9 cellular contexts compared by ENCODE assay signal in the genomic region with DNA sequence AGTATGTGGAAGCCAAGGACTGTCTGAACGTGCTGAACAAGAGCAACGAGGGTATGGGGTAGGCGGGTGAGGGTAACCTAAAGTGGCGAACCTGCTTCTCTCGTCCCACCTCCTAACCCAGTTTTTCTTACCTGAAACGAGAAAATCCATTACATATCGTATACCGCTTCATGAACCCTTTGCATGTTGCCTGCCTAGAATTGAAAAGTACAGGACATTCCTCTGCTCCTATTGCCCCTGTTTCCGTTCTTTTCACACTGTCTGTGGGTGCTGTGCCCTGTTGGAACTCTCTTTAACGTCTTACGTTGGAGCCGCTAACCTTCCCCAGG. TPM values are rescaled to one million over a fixed set of nuclear protein-coding genes. Genes with fewer than 3 reads are reported as not detected.
DNase-seq lines count a peak whose midpoint lies in the region; ATAC-seq, FAIRE-seq and TF ChIP-seq lines count a peak whose summit lies in the region.
"Had no signal": no experiment of that assay in that cellular context is flagged by ENCODE, and none has a peak within 500 bp of the region (broad histone marks: within the 10 kb centered on the region; RNA-seq: fewer than 3 reads in every experiment).

No MANE protein-coding gene starts in this region.

- H3K36me3 ChIP-seq in BLaER1 = peaks cover 56% of the 10 kb centered on the region
- peaks cover 65% of the 10 kb centered on the region for H3K36me3 ChIP-seq in OCI-LY7 (ENCODE audit: insufficient read depth, low read length)
- no peaks in the 10 kb centered on the region for H3K36me3 ChIP-seq in endocrine pancreas (ENCODE audit: control insufficient read depth, insufficient read depth, low read length)
- no peaks in the 10 kb centered on the region for H3K36me3 ChIP-seq in neural cell (ENCODE audit: insufficient read depth, low read length)

- peaks cover 42% of the 10 kb centered on the region for H3K4me1 ChIP-seq in BLaER1
- peaks cover 28% of the 10 kb centered on the region for H3K4me1 ChIP-seq in OCI-LY7 (ENCODE audit: insufficient read depth, low read length, poor library complexity, severe bottlenecking)
- no peaks in the 10 kb centered on the region for H3K4me1 ChIP-seq in endocrine pancreas (ENCODE audit: control insufficient read depth, insufficient read depth, low read length)

- POLR2A ChIA-PET in OCI-LY7 (lab: Charles Lee) = interaction anchor here (0.7 to 2.4 kb wide), 11 partner anchors 16 to 217 kb away, joined by 3 to 17 read pairs (median 4); partner anchors contain the start of genes AAAS, CSAD, ESPL1 and SPRYD3

- DNase-seq in OCI-LY7 (ENCODE audit: low spot score) (no peak), urothelium cell line (ENCODE audit: low spot score) (no peak), T-helper 9 cell (no peak), retina (no peak)

- TF ChIP-seq RAD21 in neural cell (conservative IDR thresholded peaks at IDR 0.05) = no peak

- peak overlapping the region; percentile 77 for H2AFZ ChIP-seq in OCI-LY7 (ENCODE audit: low read length)
- peak overlapping the region; percentile 81 for H2AFZ ChIP-seq in neural cell (ENCODE audit: low read depth, low read length)

- FAIRE-seq in urothelium cell line (lab: Jason Lieb, UNC) = no peak

- TF ChIP-seq CTCF in OCI-LY7 (conservative IDR thresholded peaks at IDR 0.05; ENCODE audit: low read length) = no peak
- TF ChIP-seq CTCF in neural cell (IDR thresholded peaks at IDR 0.05; ENCODE audit: poor library complexity, severe bottlenecking) = no peak

- intact Hi-C loops in OCI-LY7 (cut with micrococcal nuclease; ENCODE audit: unreplicated experiment) = loop anchor here (1.0 to 2.0 kb wide), 3 partner anchors 25 to 43 kb away; partner anchors contain the start of genes AAAS and ESPL1

- peaks cover 3% of the 10 kb centered on the region for H3F3A ChIP-seq in neural cell (ENCODE audit: insufficient read depth, low read length, poor library complexity, severe bottlenecking)

- no peak for ATAC-seq in HG03175 (IDR thresholded peaks at IDR 0.05; ENCODE audit: unreplicated experiment)

- H3K9me2 ChIP-seq in OCI-LY7 (ENCODE audit: insufficient read depth, low read length) = no peaks in the 10 kb centered on the region
- no peaks in the 10 kb centered on the region for H3K9me2 ChIP-seq in neural cell (ENCODE audit: insufficient read depth, low read length)

- H3K9ac ChIP-seq in BLaER1 (peak overlapping the region; percentile 88), endocrine pancreas (ENCODE audit: control insufficient read depth, insufficient read depth, low read length) (peak overlapping the region; percentile 95), neural cell (ENCODE audit: low read length) (peak overlapping the region; percentile 90)

- 0 out of 2 replicates have a peak, but pooled peaks cover 4% of the 10 kb centered on the region for H4K20me1 ChIP-seq in BLaER1
- H4K20me1 ChIP-seq in OCI-LY7 (ENCODE audit: insufficient read depth, low read length) = no peaks in the 10 kb centered on the region
- H4K20me1 ChIP-seq in neural cell (ENCODE audit: insufficient read depth) = no peaks in the 10 kb centered on the region

- CTCF ChIA-PET in OCI-LY7 (lab: Charles Lee; ENCODE audit: unreplicated experiment) = interaction anchor here (0.6 to 1.7 kb wide), 4 partner anchors 18 to 137 kb away, joined by 3 to 5 read pairs (median 4); partner anchors contain the start of gene AAAS

- H3K9me3 ChIP-seq in BLaER1 = no peaks in the 10 kb centered on the region
- no peaks in the 10 kb centered on the region for H3K9me3 ChIP-seq in OCI-LY7 (ENCODE audit: low read length)
- H3K9me3 ChIP-seq in endocrine pancreas (ENCODE audit: control insufficient read depth, low read length) = no peaks in the 10 kb centered on the region
- H3K9me3 ChIP-seq in neural cell (ENCODE audit: low read length) = no peaks in the 10 kb centered on the region

- H3K27ac ChIP-seq in BLaER1 = peak overlapping the region; percentile 75
- peak overlapping the region; percentile 38 for H3K27ac ChIP-seq in OCI-LY7 (ENCODE audit: low read depth, low read length, poor library complexity, severe bottlenecking)
- peak overlapping the region; percentile 82 for H3K27ac ChIP-seq in neural cell (ENCODE audit: low read length)

- BruUV-seq in OCI-LY7 (replicated peaks; lab: Mats Ljungman, UMichigan) = TSS peak; percentile 72

- H3K4me3 ChIP-seq in BLaER1 (peak overlapping the region; percentile 83), OCI-LY7 (ENCODE audit: low read depth, low read length, poor library complexity, severe bottlenecking) (peak overlapping the region; percentile 92), endocrine pancreas (ENCODE audit: control insufficient read depth, insufficient read depth, low read length) (peak overlapping the region; percentile 90), neural cell (ENCODE audit: low read length) (peak overlapping the region; percentile 89)

- H3K27me3 ChIP-seq in BLaER1 (no peaks in the 10 kb centered on the region), endocrine pancreas (ENCODE audit: control insufficient read depth, insufficient read depth, low read length) (no peaks in the 10 kb centered on the region), neural cell (ENCODE audit: insufficient read depth, low read depth, low read length) (no peaks in the 10 kb centered on the region)

- H3K4me2 ChIP-seq in BLaER1 (peak overlapping the region; percentile 96), OCI-LY7 (ENCODE audit: low read length) (peak overlapping the region; percentile 90), neural cell (ENCODE audit: low read length) (peak overlapping the region; percentile 89)

- TF ChIP-seq EP300 in neural cell (conservative IDR thresholded peaks at IDR 0.05; ENCODE audit: poor library complexity, severe bottlenecking) = no peak

- peaks cover 25% of the 10 kb centered on the region for H3K79me2 ChIP-seq in OCI-LY7 (ENCODE audit: insufficient read depth, low read depth, low read length)
- H3K79me2 ChIP-seq in neural cell (replicated peaks; ENCODE audit: insufficient read depth, low read length) = peaks cover 28% of the 10 kb centered on the region

TF ChIP-seq in neural cell, 6 proteins besides CTCF, POLR2A, EP300 and RAD21:
- TF ChIP-seq MXI1 (conservative IDR thresholded peaks at IDR 0.05; ENCODE audit: poor library complexity, severe bottlenecking) (no peak), SMC3 (conservative IDR thresholded peaks at IDR 0.05; ENCODE audit: poor library complexity) (no peak), TAF1 (IDR thresholded peaks at IDR 0.05; ENCODE audit: low read depth) (no peak)

RNA-seq across cellular contexts. Expression of gene PFDN5, which starts 0.5 kb away (rescaled TPM):
- total RNA-seq in OCI-LY7 (2014; rRNA removed; shearing (Covaris generic)) = 348 and 394 TPM in 2 replicates
- total RNA-seq in OCI-LY7 (2022) = 264 TPM in 2 replicates
- polyA plus RNA-seq in neural cell = 1,371 and 1,383 TPM in 2 replicates
- 174 and 217 TPM in 2 replicates for polyA minus RNA-seq in neural cell

RNA-seq across cellular contexts. Expression of gene MYG1, which starts 3.6 kb away (rescaled TPM):
- total RNA-seq in OCI-LY7 (2014; rRNA removed; shearing (Covaris generic)) = 41.0 and 53.4 TPM in 2 replicates
- total RNA-seq in OCI-LY7 (2022) = 59.3 and 64.9 TPM in 2 replicates
- polyA plus RNA-seq in neural cell = 70.5 and 84.1 TPM in 2 replicates
- 30.1 and 30.2 TPM in 2 replicates for polyA minus RNA-seq in neural cell

RNA-seq across cellular contexts. Expression of gene AAAS, which starts 25.6 kb away (rescaled TPM):
- 85.5 and 95.6 TPM in 2 replicates for total RNA-seq in OCI-LY7 (2014; rRNA removed; shearing (Covaris generic))
- total RNA-seq in OCI-LY7 (2022) = 94.5 and 109 TPM in 2 replicates
- polyA plus RNA-seq in neural cell = 138 and 153 TPM in 2 replicates
- polyA minus RNA-seq in neural cell = 44.5 and 53.6 TPM in 2 replicates

RNA-seq across cellular contexts. Expression of gene ESPL1, which starts 27.8 kb away (rescaled TPM):
- 77.4 and 78.2 TPM in 2 replicates for total RNA-seq in OCI-LY7 (2014; rRNA removed; shearing (Covaris generic))
- 121 and 137 TPM in 2 replicates for total RNA-seq in OCI-LY7 (2022)
- polyA plus RNA-seq in neural cell = 0.33 and 4.5 TPM in 2 replicates
- polyA minus RNA-seq in neural cell = 0.93 and 0.97 TPM in 2 replicates

RNA-seq across cellular contexts. Expression of gene SP7, which starts 40.3 kb away (rescaled TPM):
- 0.16 TPM in 1 of 2 replicates, not detected in the other for total RNA-seq in OCI-LY7 (2014; rRNA removed; shearing (Covaris generic))
- total RNA-seq in OCI-LY7 (2022) = 0.27 TPM in 1 of 2 replicates, not detected in the other
- polyA plus RNA-seq in neural cell = not detected in 2 replicates
- not detected in 2 replicates for polyA minus RNA-seq in neural cell
- total RNA-seq: pulmonary artery endothelial cell had no signal
